Comparison of ENCODE assay signal across 17 cellular contexts in the genomic region with DNA sequence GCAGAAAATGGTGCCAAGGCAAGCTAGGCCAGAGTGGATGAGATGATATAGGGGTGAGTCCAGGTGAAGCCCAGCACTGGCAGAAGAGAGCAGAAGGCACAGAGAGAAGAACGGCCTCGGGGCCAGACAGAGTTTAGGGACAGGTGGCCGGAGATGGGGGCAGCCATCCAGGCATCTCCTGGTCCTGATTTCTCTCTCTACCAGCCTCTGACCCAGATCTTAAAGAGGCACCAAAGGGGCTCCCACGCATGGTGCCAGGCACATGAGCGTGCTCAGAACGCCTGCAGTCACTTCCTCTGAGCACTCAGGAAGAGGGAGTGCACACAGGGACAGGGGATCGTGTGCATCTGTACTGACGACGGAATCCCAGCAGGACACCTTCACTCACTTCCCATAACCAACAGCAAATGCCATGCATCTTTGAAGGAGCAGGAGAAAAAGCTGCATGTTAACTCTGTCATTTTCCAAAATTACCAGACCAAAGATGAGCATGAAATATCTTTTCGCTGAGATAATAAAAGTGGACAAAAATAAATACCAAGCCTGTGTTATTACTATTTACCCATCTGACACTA.
DNase-seq lines count a peak whose midpoint lies in the region; ATAC-seq and TF ChIP-seq lines count a peak whose summit lies in the region.
"Had no signal": no experiment of that assay in that cellular context is flagged by ENCODE, and none has a peak within 500 bp of the region (broad histone marks: within the 10 kb centered on the region; RNA-seq: fewer than 3 reads in every experiment).

No MANE protein-coding gene starts in this region.

- H3K9me3 Mint-ChIP-seq in T-cell: peaks cover 0 to 13% (median 4%) of the 10 kb centered on the region in 3 donors

- H3K79me2 ChIP-seq in neural cell (replicated peaks; ENCODE audit: insufficient read depth, low read length): no peaks in the 10 kb centered on the region

- TF ChIP-seq CTCF in neural cell (IDR thresholded peaks at IDR 0.05; ENCODE audit: poor library complexity, severe bottlenecking) (no peak), spleen (IDR thresholded peaks at IDR 0.05 in 8 of 11, conservative IDR thresholded peaks at IDR 0.05 in 3 of 11) (no peak)

- H3K36me3 ChIP-seq in neural cell (ENCODE audit: insufficient read depth, low read length) (no peaks in the 10 kb centered on the region), spleen (no peaks in the 10 kb centered on the region)

- ATAC-seq in T-cell (replicated peaks in 1 of 4): no peak
- ATAC-seq: GM12878 had no signal

- no peak overlapping the region for H2AFZ ChIP-seq in neural cell (ENCODE audit: low read depth, low read length)
- H2AFZ ChIP-seq: GM23248 had no signal

- 71 to 81% (median 76%) methylated on average over 10 of the region's 10 CpGs for WGBS in spleen, 5 donors

- H3K27me3 ChIP-seq in neural cell (ENCODE audit: insufficient read depth, low read depth, low read length) (no peaks in the 10 kb centered on the region), spleen (replicated peaks in 1 of 7) (no peaks in the 10 kb centered on the region)

- peak overlapping the region; percentile 32 for H3K9ac ChIP-seq in neural cell (ENCODE audit: low read length)
- H3K9ac ChIP-seq: GM23248 had no signal

- H3K4me3 Mint-ChIP-seq in T-cell: no peak overlapping the region

- TF ChIP-seq POLR2A in spleen (IDR thresholded peaks at IDR 0.05): no peak

- peak overlapping the region; percentile 34 for H3K4me2 ChIP-seq in neural cell (ENCODE audit: low read length)

- H3K4me3 ChIP-seq in neural cell (ENCODE audit: low read length) (no peak overlapping the region), spleen (no peak overlapping the region)
- H3K4me3 ChIP-seq: GM12878, GM23248 had no signal

- no peaks in the 10 kb centered on the region for H3K9me2 ChIP-seq in neural cell (ENCODE audit: insufficient read depth, low read length)

- no peaks in the 10 kb centered on the region for H3K27me3 Mint-ChIP-seq in T-cell

- no peaks in the 10 kb centered on the region for H3K4me1 ChIP-seq in spleen

- TF ChIP-seq RAD21 in neural cell (conservative IDR thresholded peaks at IDR 0.05): peak; percentile 34

- H3K9me3 ChIP-seq in neural cell (ENCODE audit: low read length): no peaks in the 10 kb centered on the region
- H3K9me3 ChIP-seq in spleen: peaks cover 0 to 30% (median 20%) of the 10 kb centered on the region in 8 donors

- intact Hi-C loops in spleen (cut with DNase I; ENCODE audit: low total_unique reads): no loop called here

- H3K27ac ChIP-seq in neural cell (ENCODE audit: low read length) (peak overlapping the region; percentile 63), spleen (no peak overlapping the region)
- H3K27ac ChIP-seq: GM23248 had no signal

- TF ChIP-seq EP300 in neural cell (conservative IDR thresholded peaks at IDR 0.05; ENCODE audit: poor library complexity, severe bottlenecking): peak; percentile 49

- CTCF ChIA-PET in T-cell (lab: Charles Lee): no interaction called here

- H3F3A ChIP-seq in neural cell (ENCODE audit: insufficient read depth, low read length, poor library complexity, severe bottlenecking): no peaks in the 10 kb centered on the region

- H3K36me3 Mint-ChIP-seq in T-cell: no peaks in the 10 kb centered on the region
- H3K36me3 Mint-ChIP-seq: CD4-positive, alpha-beta memory T cell had no signal

- no peak overlapping the region for H3K27ac Mint-ChIP-seq in T-cell
- H3K27ac Mint-ChIP-seq: CD4-positive, alpha-beta memory T cell had no signal

- no peaks in the 10 kb centered on the region for H4K20me1 ChIP-seq in neural cell (ENCODE audit: insufficient read depth)

- POLR2A ChIA-PET in T-cell (lab: Charles Lee): no interaction called here

- no peaks in the 10 kb centered on the region for H3K4me1 Mint-ChIP-seq in T-cell

- peak; percentile 11 for DNase-seq in NCI-H69 (lab: John Stamatoyannopoulos, UW)
- DNase-seq in cerebellar nuclear complex (lab: John Stamatoyannopoulos, UW): peak; percentile 67
- DNase-seq in spleen: peak; percentile 51
- DNase-seq in T-cell: no peak
- DNase-seq in globus pallidus (ENCODE audit: low spot score): no peak
- no peak for DNase-seq in NCI-H1092 (lab: John Stamatoyannopoulos, UW)
- DNase-seq: Calu3; CD4-positive, alpha-beta memory T cell; COR-L47; DMS153; DND-41; GDM1; GM23248; H7; HCEC 1CT had no signal

TF ChIP-seq in neural cell, 6 proteins besides CTCF, POLR2A, EP300 and RAD21:
- TF ChIP-seq SMC3 (conservative IDR thresholded peaks at IDR 0.05; ENCODE audit: poor library complexity) (peak; percentile 31), POLR2AphosphoS5 (IDR thresholded peaks at IDR 0.05) (peak; percentile 66), MXI1 (conservative IDR thresholded peaks at IDR 0.05; ENCODE audit: poor library complexity, severe bottlenecking) (peak; percentile 27), EZH2 (IDR thresholded peaks at IDR 0.05; ENCODE audit: borderline replicate concordance, insufficient read depth, low read length, poor library complexity, severe bottlenecking) (no peak), TAF1 (IDR thresholded peaks at IDR 0.05; ENCODE audit: low read depth) (no peak)
- TF ChIP-seq, protein P1, sequence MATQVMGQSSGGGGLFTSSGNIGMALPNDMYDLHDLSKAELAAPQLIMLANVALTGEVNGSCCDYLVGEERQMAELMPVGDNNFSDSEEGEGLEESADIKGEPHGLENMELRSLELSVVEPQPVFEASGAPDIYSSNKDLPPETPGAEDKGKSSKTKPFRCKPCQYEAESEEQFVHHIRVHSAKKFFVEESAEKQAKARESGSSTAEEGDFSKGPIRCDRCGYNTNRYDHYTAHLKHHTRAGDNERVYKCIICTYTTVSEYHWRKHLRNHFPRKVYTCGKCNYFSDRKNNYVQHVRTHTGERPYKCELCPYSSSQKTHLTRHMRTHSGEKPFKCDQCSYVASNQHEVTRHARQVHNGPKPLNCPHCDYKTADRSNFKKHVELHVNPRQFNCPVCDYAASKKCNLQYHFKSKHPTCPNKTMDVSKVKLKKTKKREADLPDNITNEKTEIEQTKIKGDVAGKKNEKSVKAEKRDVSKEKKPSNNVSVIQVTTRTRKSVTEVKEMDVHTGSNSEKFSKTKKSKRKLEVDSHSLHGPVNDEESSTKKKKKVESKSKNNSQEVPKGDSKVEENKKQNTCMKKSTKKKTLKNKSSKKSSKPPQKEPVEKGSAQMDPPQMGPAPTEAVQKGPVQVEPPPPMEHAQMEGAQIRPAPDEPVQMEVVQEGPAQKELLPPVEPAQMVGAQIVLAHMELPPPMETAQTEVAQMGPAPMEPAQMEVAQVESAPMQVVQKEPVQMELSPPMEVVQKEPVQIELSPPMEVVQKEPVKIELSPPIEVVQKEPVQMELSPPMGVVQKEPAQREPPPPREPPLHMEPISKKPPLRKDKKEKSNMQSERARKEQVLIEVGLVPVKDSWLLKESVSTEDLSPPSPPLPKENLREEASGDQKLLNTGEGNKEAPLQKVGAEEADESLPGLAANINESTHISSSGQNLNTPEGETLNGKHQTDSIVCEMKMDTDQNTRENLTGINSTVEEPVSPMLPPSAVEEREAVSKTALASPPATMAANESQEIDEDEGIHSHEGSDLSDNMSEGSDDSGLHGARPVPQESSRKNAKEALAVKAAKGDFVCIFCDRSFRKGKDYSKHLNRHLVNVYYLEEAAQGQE (IDR thresholded peaks at IDR 0.05; ENCODE audit: borderline replicate concordance): peak; percentile 62

Comparison
In these comparisons a context has a peak if more than half of its experiments do, and no peak if none do; other contexts are left out.
1. DNase-seq: peak in NCI-H69 (single experiment), cerebellar nuclear complex (2 of 2) and spleen (single experiment); none in T-cell (0 of 34), globus pallidus (single experiment) and NCI-H1092 (single experiment).